Comparison of ENCODE assay signal across 18 cellular contexts in genomic region chr9:95389373-95389772, GRCh38.
"Had no signal": no experiment of that assay in that cellular context is flagged by ENCODE, and none has a peak within 500 bp of the region (broad histone marks: within the 10 kb centered on the region; RNA-seq: fewer than 3 reads in every experiment).

No MANE protein-coding gene starts in this region.

- ATAC-seq: gastrocnemius medialis, heart right ventricle, left cardiac atrium, left lung, left ventricle myocardium superior, lower lobe of right lung had no signal

- H3K27ac ChIP-seq: coronary artery, dorsolateral prefrontal cortex, esophagus muscularis mucosa, gastrocnemius medialis, heart right ventricle, left lung, lower lobe of right lung had no signal

- H3K36me3 ChIP-seq: esophagus muscularis mucosa, gastrocnemius medialis, heart right ventricle, left lung, lower lobe of right lung had no signal

- H3K4me1 ChIP-seq: esophagus muscularis mucosa, gastrocnemius medialis, heart right ventricle, left lung, lower lobe of right lung had no signal

- H3K4me3 ChIP-seq: coronary artery, dorsolateral prefrontal cortex, esophagus muscularis mucosa, gastrocnemius medialis, heart right ventricle, left lung, lower lobe of right lung had no signal

- H3K9me3 ChIP-seq: esophagus muscularis mucosa, gastrocnemius medialis, heart right ventricle, left lung, lower lobe of right lung had no signal

- DNase-seq: dermis blood vessel endothelial cell; dorsolateral prefrontal cortex; effector CD4-positive, alpha-beta T cell; effector memory CD4-positive, alpha-beta T cell; foreskin melanocyte; gastrocnemius medialis; glutamatergic neuron; head of caudate nucleus; heart right ventricle; hippocampal formation; left cardiac atrium; left lung; left ventricle myocardium superior; lower lobe of right lung; mesendoderm; midbrain had no signal

- H3K27me3 ChIP-seq: esophagus muscularis mucosa had no signal
